In the genomic region with DNA sequence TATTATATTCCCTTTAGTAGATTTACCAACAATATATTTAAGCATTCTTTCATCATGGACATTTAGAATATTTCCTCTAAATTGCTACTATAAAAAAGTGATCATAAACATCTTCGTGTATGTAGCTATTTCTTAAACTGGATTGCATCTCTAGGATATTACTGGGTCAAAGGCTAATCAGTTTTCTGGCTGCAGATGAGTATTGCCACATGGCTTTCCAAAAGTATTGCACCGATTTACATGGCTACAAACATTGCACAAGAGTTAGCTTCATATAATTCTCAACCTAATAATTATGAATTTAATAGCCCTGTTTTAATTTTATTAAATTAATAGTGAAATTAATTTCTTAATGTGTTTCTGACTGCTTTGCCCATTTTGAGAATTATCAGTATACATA, we compare ENCODE assay signal across 14 cellular contexts.
"Had no signal": no experiment of that assay in that cellular context is flagged by ENCODE, and none has a peak within 500 bp of the region (broad histone marks: within the 10 kb centered on the region; RNA-seq: fewer than 3 reads in every experiment).

No MANE protein-coding gene starts in this region.

- H3K27ac ChIP-seq: adrenal gland, neutrophil had no signal

- DNase-seq: activated CD4-positive, CD25-positive, alpha-beta regulatory T cell treated with anti-CD3 and anti-CD28 coated beads, Interleukin-2, amount 50 U/mL, for 72 hours; activated CD8-positive, alpha-beta memory T cell treated with anti-CD3 and anti-CD28 coated beads for 24 hours; activated gamma-delta T cell; activated T-cell treated with anti-CD3 and anti-CD28 coated beads, Interleukin-2, amount 50 U/mL, for 72 hours; adrenal gland; dermis blood vessel endothelial cell; effector memory CD4-positive, alpha-beta T cell; esophagus squamous epithelium; pancreas; sigmoid colon; stimulated activated naive B cell treated with anti-CD40 and anti-IgM and Interleukin-4, amounts not matched to agents 10 μg/mL and 1 μg/mL and 100 μg/mL, for 72 hours had no signal

- H3K36me3 ChIP-seq: adrenal gland, esophagus squamous epithelium, neutrophil, pancreas, sigmoid colon had no signal

- ATAC-seq: activated T-cell treated with anti-CD3 and anti-CD28 coated beads, Interleukin-2, amount 50 U/mL, for 72 hours; natural killer cell treated with Interleukin-12 subunit alpha and Interleukin-12 subunit beta and Interleukin-15 and Interleukin-18, amount 100 ng/mL, for 72 hours; pancreas; stimulated activated naive B cell treated with anti-CD40 and anti-IgM and Interleukin-4, amounts not matched to agents 10 μg/mL and 1 μg/mL and 100 μg/mL, for 72 hours had no signal

- H3K4me3 ChIP-seq: adrenal gland, esophagus squamous epithelium, lung, pancreas, sigmoid colon had no signal

- H3K4me1 ChIP-seq: adrenal gland had no signal

- H3K27me3 ChIP-seq: adrenal gland, neutrophil, pancreas, sigmoid colon had no signal

- H3K9me3 ChIP-seq: adrenal gland, esophagus squamous epithelium, neutrophil, pancreas, sigmoid colon had no signal
